Comparison of ENCODE assay signal across 8 cellular contexts in the genomic region with DNA sequence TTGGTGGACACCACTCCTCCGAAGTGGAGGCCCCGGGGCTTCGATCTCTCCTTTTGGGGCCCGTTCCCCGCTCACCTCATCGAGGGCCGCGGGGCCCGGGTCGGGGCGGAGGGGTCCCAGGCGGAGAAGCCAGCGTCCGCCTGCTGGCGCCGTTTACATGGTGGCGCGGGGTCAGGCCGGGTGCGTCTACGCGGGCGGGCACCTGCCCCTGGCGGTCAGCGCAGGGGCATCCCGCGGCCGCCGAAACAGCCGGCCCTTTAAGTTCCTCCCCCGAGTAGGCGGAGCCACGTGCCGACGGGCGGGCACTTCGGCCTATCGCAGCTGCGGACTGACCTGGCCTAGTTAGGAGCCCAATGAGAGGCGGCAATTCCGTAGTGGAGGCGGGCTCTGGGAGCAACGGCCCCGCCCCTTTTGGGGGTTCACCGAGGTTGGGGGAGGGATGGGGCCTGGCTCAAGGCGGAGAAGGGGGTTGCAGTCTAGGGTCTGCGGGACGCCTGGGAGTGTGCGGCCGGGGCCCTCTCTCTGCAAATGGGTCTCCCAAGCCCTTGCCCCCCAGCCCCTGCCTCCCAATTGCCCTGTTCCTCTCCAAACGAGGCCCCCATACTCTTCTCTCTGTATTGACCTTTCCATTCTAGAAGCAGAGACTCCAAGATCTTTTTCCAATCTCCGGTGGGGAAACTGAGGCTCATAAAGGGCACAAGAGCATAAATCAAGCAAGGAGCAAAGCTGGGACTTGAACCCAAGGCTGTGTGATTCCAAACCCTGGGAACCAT. TPM values are rescaled to one million over a fixed set of nuclear protein-coding genes. Genes with fewer than 3 reads are reported as not detected.
A peak's percentile ranks its signal among the peaks of the same experiment; 100 is the strongest.
DNase-seq lines count a peak whose midpoint lies in the region; ATAC-seq and TF ChIP-seq lines count a peak whose summit lies in the region.

A gene with protein sequence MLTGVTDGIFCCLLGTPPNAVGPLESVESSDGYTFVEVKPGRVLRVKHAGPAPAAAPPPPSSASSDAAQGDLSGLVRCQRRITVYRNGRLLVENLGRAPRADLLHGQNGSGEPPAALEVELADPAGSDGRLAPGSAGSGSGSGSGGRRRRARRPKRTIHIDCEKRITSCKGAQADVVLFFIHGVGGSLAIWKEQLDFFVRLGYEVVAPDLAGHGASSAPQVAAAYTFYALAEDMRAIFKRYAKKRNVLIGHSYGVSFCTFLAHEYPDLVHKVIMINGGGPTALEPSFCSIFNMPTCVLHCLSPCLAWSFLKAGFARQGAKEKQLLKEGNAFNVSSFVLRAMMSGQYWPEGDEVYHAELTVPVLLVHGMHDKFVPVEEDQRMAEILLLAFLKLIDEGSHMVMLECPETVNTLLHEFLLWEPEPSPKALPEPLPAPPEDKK (minus strand): TSS at position 259 of the 773 bp plus-strand sequence. CDS start 1,809 bp downstream, outside the sequence.

- H3F3A ChIP-seq in PC-3 (ENCODE audit: low read length, unreplicated experiment) = no peaks in the 10 kb centered on the region

- H3K9ac ChIP-seq in PC-3 (ENCODE audit: low read length) (peak within 1 kb of the TSS; percentile 69), muscle layer of colon (ENCODE audit: low read length) (peak within 1 kb of the TSS; percentile 65)

- no peaks in the 10 kb centered on the region for H3K27me3 ChIP-seq in PC-3 (ENCODE audit: low read length)
- H3K27me3 ChIP-seq in muscle layer of colon (ENCODE audit: control insufficient read depth in 1 of 2, insufficient read depth in 2 of 2, low read length in 2 of 2) = no peaks in the 10 kb centered on the region

- H2AFZ ChIP-seq in PC-3 (ENCODE audit: low read length) = peak within 1 kb of the TSS; percentile 87

- H3K27me3 Mint-ChIP-seq in activated T-cell treated with anti-CD3 and anti-CD28 coated beads, Interleukin-2, amount 50 U/mL, for 4 hours (ENCODE audit: low read depth) = no peaks in the 10 kb centered on the region

- H3K36me3 ChIP-seq in PC-3 (ENCODE audit: low read depth, low read length) = no peaks in the 10 kb centered on the region
- H3K36me3 ChIP-seq in muscle layer of colon (ENCODE audit: insufficient read depth, low read length) = peaks cover 6% of the 10 kb centered on the region

- H3K27ac ChIP-seq in PC-3 (ENCODE audit: low read length) (no peak within 1 kb of the TSS), muscle layer of colon (ENCODE audit: low read depth, low read length) (peak within 1 kb of the TSS; percentile 93)

- POLR2A ChIA-PET in PC-3 (lab: Charles Lee; ENCODE audit: unreplicated experiment) = no interaction called here

- peak; percentile 49 for ATAC-seq in GM21515 (IDR thresholded peaks at IDR 0.05; ENCODE audit: unreplicated experiment)
- peak; percentile 80 for ATAC-seq in PC-3
- peak; percentile 79 to 82 for ATAC-seq in activated T-cell treated with anti-CD3 and anti-CD28 coated beads, Interleukin-2, amount 50 U/mL, for 4 hours
- ATAC-seq in esophagus mucosa = peak; percentile 71

- H3K4me1 ChIP-seq in PC-3 (ENCODE audit: insufficient read depth, low read length) = peaks cover 22% of the 10 kb centered on the region
- peaks cover 39% of the 10 kb centered on the region for H3K4me1 ChIP-seq in muscle layer of colon (ENCODE audit: insufficient read depth, low read length)

- TF ChIP-seq EP300 in Ishikawa (IDR thresholded peaks at IDR 0.05; ENCODE audit: borderline replicate concordance) = no peak

- H3K4me3 Mint-ChIP-seq in activated T-cell treated with anti-CD3 and anti-CD28 coated beads, Interleukin-2, amount 50 U/mL, for 4 hours = peak within 1 kb of the TSS; percentile 66

- DNase-seq in DMS 273 treated with DMSO at 0.1 percent for 48 hours (lab: John Stamatoyannopoulos, UW) (peak; percentile 77), PC-3 (peak; percentile 97)
- peak; percentile 90 for DNase-seq in activated T-cell treated with anti-CD3 and anti-CD28 coated beads, Interleukin-2, amount 50 U/mL, for 4 hours
- peak; percentile 97 for DNase-seq in stimulated activated CD8-positive, alpha-beta memory T cell treated with anti-CD3 and anti-CD28 coated beads, Interleukin-4, amount 100 ng/mL, for 48 hours

- TF ChIP-seq CTCF in PC-3 (conservative IDR thresholded peaks at IDR 0.05; ENCODE audit: low read depth, low read length) = peak; percentile 47; the same call in 1 of the 2 replicates

- no peaks in the 10 kb centered on the region for H3K36me3 Mint-ChIP-seq in activated T-cell treated with anti-CD3 and anti-CD28 coated beads, Interleukin-2, amount 50 U/mL, for 4 hours (ENCODE audit: insufficient read depth)

- no peaks in the 10 kb centered on the region for H3K9me3 Mint-ChIP-seq in activated T-cell treated with anti-CD3 and anti-CD28 coated beads, Interleukin-2, amount 50 U/mL, for 4 hours

- intact Hi-C loops in PC-3 (cut with micrococcal nuclease) = no loop called here

- H3K4me2 ChIP-seq in PC-3 (ENCODE audit: low read length) = peak within 1 kb of the TSS; percentile 95

- CTCF ChIA-PET in PC-3 (lab: Charles Lee) = no interaction called here

- H4K20me1 ChIP-seq in PC-3 (ENCODE audit: low read length) = no peaks in the 10 kb centered on the region

- no peak for TF ChIP-seq RAD21 in Ishikawa (IDR thresholded peaks at IDR 0.05; ENCODE audit: low read depth)

- peaks cover 38% of the 10 kb centered on the region for H3K79me2 ChIP-seq in PC-3 (ENCODE audit: low read length)

- BruUV-seq in PC-3 (replicated peaks; lab: Mats Ljungman, UMichigan) = no TSS peak

- H3K4me1 Mint-ChIP-seq in activated T-cell treated with anti-CD3 and anti-CD28 coated beads, Interleukin-2, amount 50 U/mL, for 4 hours (ENCODE audit: low read depth) = peaks cover 28% of the 10 kb centered on the region

- H3K9me2 ChIP-seq in PC-3 (replicated peaks; ENCODE audit: low read length) = no peaks in the 10 kb centered on the region

- H3K9me3 ChIP-seq in PC-3 (ENCODE audit: low read length) (no peaks in the 10 kb centered on the region), muscle layer of colon (ENCODE audit: low read length) (no peaks in the 10 kb centered on the region)

- H3K4me3 ChIP-seq in PC-3 (ENCODE audit: low read length) = peak within 1 kb of the TSS; percentile 80
- H3K4me3 ChIP-seq in muscle layer of colon (ENCODE audit: low read depth in 1 of 2, low read length in 2 of 2) = peak within 1 kb of the TSS; percentile 70 to 96

TF ChIP-seq in Ishikawa, 13 proteins besides CTCF, POLR2A, EP300 and RAD21:
- TF ChIP-seq TCF12 (IDR thresholded peaks at IDR 0.05; ENCODE audit: low read depth) = no peak
- TF ChIP-seq CEBPB (IDR thresholded peaks at IDR 0.05) = no peak
- TF ChIP-seq, protein P1, sequence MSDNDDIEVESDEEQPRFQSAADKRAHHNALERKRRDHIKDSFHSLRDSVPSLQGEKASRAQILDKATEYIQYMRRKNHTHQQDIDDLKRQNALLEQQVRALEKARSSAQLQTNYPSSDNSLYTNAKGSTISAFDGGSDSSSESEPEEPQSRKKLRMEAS (IDR thresholded peaks at IDR 0.05) = peak; percentile 47; the same call in 1 of the 2 replicates
- TF ChIP-seq, protein P2, sequence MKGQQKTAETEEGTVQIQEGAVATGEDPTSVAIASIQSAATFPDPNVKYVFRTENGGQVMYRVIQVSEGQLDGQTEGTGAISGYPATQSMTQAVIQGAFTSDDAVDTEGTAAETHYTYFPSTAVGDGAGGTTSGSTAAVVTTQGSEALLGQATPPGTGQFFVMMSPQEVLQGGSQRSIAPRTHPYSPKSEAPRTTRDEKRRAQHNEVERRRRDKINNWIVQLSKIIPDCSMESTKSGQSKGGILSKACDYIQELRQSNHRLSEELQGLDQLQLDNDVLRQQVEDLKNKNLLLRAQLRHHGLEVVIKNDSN (IDR thresholded peaks at IDR 0.05) = peak; percentile 87
- peak; percentile 35 for TF ChIP-seq ZBTB7A (IDR thresholded peaks at IDR 0.05; ENCODE audit: low read depth)

RNA-seq across cellular contexts. Expression of the gene that starts here (rescaled TPM):
- total RNA-seq in PC-3 (2014; rRNA removed) (42.4 and 53.8 TPM in 2 replicates), esophagus mucosa (2.2 TPM)
- total RNA-seq in activated T-cell treated with anti-CD3 and anti-CD28 coated beads, Interleukin-2, amount 50 U/mL, for 4 hours = 1 to 10 TPM; 3.6 to 4.5 (median 3.7) TPM
